Comparison of ENCODE assay signal across 1 cellular context in the genomic region with DNA sequence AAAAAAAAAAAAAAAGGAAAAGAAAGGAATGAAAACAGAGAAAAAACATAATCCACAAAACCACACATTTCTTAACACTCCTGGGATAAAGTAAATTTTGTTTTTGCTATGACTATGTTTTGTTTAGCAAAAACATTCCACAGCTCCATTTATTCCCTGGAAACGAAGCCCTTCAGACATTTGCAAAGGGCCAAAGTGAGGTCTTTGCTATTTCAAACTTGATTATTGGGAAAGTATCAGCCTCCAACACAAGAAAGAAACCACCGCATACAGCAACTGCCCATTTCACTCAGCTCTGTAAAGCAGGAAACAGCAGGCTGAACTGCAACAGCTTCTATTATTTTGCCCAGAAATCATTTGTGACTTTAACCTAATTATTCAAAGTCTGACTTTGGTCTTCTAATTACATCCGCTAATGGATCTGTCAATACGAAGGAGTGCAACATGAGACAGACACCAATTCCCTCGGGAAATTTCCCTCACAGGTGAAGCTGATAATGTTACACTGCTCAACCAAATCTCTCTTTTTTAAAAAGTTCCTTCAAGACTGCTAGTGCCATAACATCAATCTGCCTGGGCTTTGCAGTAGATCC.
TF ChIP-seq lines count a peak whose summit lies in the region.

No MANE protein-coding gene starts in this region.

TF ChIP-seq in H1, 55 proteins besides CTCF, POLR2A, EP300 and RAD21:
- no peak for TF ChIP-seq RNF2 (IDR thresholded peaks at IDR 0.05; ENCODE audit: borderline replicate concordance, low read depth, low read length, missing control alignments, poor library complexity, severe bottlenecking)
- no peak for TF ChIP-seq BACH1 (IDR thresholded peaks at IDR 0.05; ENCODE audit: low read length)
- TF ChIP-seq RXRA (IDR thresholded peaks at IDR 0.05; ENCODE audit: insufficient read depth, low read depth, low read length): no peak
- no peak for TF ChIP-seq ZNF274 (IDR thresholded peaks at IDR 0.05; ENCODE audit: borderline replicate concordance, extremely low read depth, low read length)
- TF ChIP-seq, protein P1, sequence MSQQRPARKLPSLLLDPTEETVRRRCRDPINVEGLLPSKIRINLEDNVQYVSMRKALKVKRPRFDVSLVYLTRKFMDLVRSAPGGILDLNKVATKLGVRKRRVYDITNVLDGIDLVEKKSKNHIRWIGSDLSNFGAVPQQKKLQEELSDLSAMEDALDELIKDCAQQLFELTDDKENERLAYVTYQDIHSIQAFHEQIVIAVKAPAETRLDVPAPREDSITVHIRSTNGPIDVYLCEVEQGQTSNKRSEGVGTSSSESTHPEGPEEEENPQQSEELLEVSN (IDR thresholded peaks at IDR 0.05): no peak
- TF ChIP-seq RFX5 (IDR thresholded peaks at IDR 0.05; ENCODE audit: borderline replicate concordance, low read depth, low read length): no peak
